In genomic region chr14:51880810-51881580, GRCh38 we compare ENCODE assay signal across 12 cellular contexts. TPM values are rescaled to one million over a fixed set of nuclear protein-coding genes. Genes with fewer than 3 reads are reported as not detected.
DNase-seq lines count a peak whose midpoint lies in the region; ATAC-seq, FAIRE-seq and TF ChIP-seq lines count a peak whose summit lies in the region.
"Had no signal": no experiment of that assay in that cellular context is flagged by ENCODE, and none has a peak within 500 bp of the region (broad histone marks: within the 10 kb centered on the region; RNA-seq: fewer than 3 reads in every experiment).

No MANE protein-coding gene starts in this region.

- DNase-seq in CD4-positive, alpha-beta T cell = no peak
- DNase-seq in GM19239 (ENCODE audit: insufficient read length, low spot score) (no peak), fibroblast of peridontal ligament (ENCODE audit: extremely low read depth) (peak; percentile 82), NOMO-1 (lab: John Stamatoyannopoulos, UW; ENCODE audit: unreplicated experiment in 2 of 2) (no peak), NCI-H2171 treated with DMSO at 0.1 percent for 48 hours (lab: John Stamatoyannopoulos, UW) (no peak), NCI-H82 (lab: John Stamatoyannopoulos, UW) (no peak), mammary epithelial cell (no peak)
- DNase-seq: caudate nucleus, KBM-7 had no signal

- H3K27me3 ChIP-seq in CD4-positive, alpha-beta T cell (ENCODE audit: control insufficient read depth, insufficient read depth, low read length) = no peaks in the 10 kb centered on the region
- H3K27me3 ChIP-seq in mammary epithelial cell (ENCODE audit: insufficient read depth, low read length) = no peaks in the 10 kb centered on the region

- H3K9me3 Mint-ChIP-seq in CD4-positive, alpha-beta T cell = no peaks in the 10 kb centered on the region

- H3K4me2 ChIP-seq in mammary epithelial cell (ENCODE audit: insufficient read depth, low read depth, low read length) = no peak overlapping the region

- H3K36me3 ChIP-seq in mammary epithelial cell (ENCODE audit: insufficient read depth, low read length) = no peaks in the 10 kb centered on the region

- no peaks in the 10 kb centered on the region for H3K79me2 ChIP-seq in mammary epithelial cell (ENCODE audit: insufficient read depth, low read length)

- dilution Hi-C loops in mammary epithelial cell (cut with HindIII; ENCODE audit: low sequenced_read_pairs) = no loop called here

- H3K27me3 Mint-ChIP-seq in CD4-positive, alpha-beta T cell = no peaks in the 10 kb centered on the region

- H3K9ac ChIP-seq in mammary epithelial cell (ENCODE audit: insufficient read depth, low read length) = no peak overlapping the region

- H3K4me3 Mint-ChIP-seq in CD4-positive, alpha-beta T cell = no peak overlapping the region

- no peaks in the 10 kb centered on the region for H3K4me1 ChIP-seq in mammary epithelial cell (ENCODE audit: insufficient read depth, low read length)

- no peak for ATAC-seq in CD4-positive, alpha-beta T cell (ENCODE audit: poor library complexity)
- peak; percentile 41 for ATAC-seq in HG03103 (IDR thresholded peaks at IDR 0.05; ENCODE audit: low read depth, unreplicated experiment)

- H3K27ac Mint-ChIP-seq in CD4-positive, alpha-beta T cell = peak overlapping the region; percentile 57

- POLR2A ChIA-PET in CD4-positive, alpha-beta T cell (lab: Charles Lee) = interaction anchor here (0.9 to 2.1 kb wide), 5 partner anchors 9 to 33 kb away, joined by 3 to 21 read pairs (median 4); partner anchors contain the start of gene GNG2

- BruUV-seq in mammary epithelial cell (replicated peaks; lab: Mats Ljungman, UMichigan) = no TSS peak

- no peak overlapping the region for H2AFZ ChIP-seq in mammary epithelial cell (ENCODE audit: low read depth, low read length)

- in situ Hi-C loops in mammary epithelial cell (cut with MboI; ENCODE audit: low sequenced_read_pairs in 2 of 2) = no loop called here

- 63% methylated on average over 5 of the region's 7 CpGs for WGBS in mammary epithelial cell (ENCODE audit: low coverage, missing lambda C conversion rate)

- no peak for TF ChIP-seq CTCF in CD4-positive, alpha-beta T cell (IDR thresholded peaks at IDR 0.05)
- no peak for TF ChIP-seq CTCF in mammary epithelial cell (conservative IDR thresholded peaks at IDR 0.05 in 1 of 2, IDR thresholded peaks at IDR 0.05 in 1 of 2; ENCODE audit: extremely low read depth in 1 of 2, insufficient read depth in 1 of 2, low read depth in 1 of 2, low read length in 2 of 2)

- no peaks in the 10 kb centered on the region for H3K9me3 ChIP-seq in CD4-positive, alpha-beta T cell (ENCODE audit: control insufficient read depth, low read length)
- H3K9me3 ChIP-seq in mammary epithelial cell (replicated peaks; ENCODE audit: insufficient read depth, low read length) = no peaks in the 10 kb centered on the region

- peak; percentile 91 for FAIRE-seq in GM19239 (lab: Jason Lieb, UNC)

- H3K36me3 Mint-ChIP-seq in CD4-positive, alpha-beta T cell (ENCODE audit: low read depth) = peaks cover 69% of the 10 kb centered on the region

- CTCF ChIA-PET in CD4-positive, alpha-beta T cell (lab: Charles Lee) = interaction anchor here (0.6 to 1.2 kb wide), 5 partner anchors 9 to 73 kb away, joined by 3 to 4 read pairs (median 3); no protein-coding TSS in a partner anchor
- CTCF ChIA-PET in mammary epithelial cell (lab: Charles Lee; ENCODE audit: low non-redundant PET) = no interaction called here

- no peak overlapping the region for H3K4me3 ChIP-seq in mammary epithelial cell (replicated peaks in 1 of 3; ENCODE audit: insufficient read depth in 1 of 3, low read depth in 2 of 3, low read length in 3 of 3)
- H3K4me3 ChIP-seq: lung had no signal

- intact Hi-C loops in CD4-positive, alpha-beta T cell (cut with DNase I, micrococcal nuclease) = no loop called here
- intact Hi-C loops in mammary epithelial cell (cut with micrococcal nuclease) = no loop called here

- no peaks in the 10 kb centered on the region for H4K20me1 ChIP-seq in mammary epithelial cell (ENCODE audit: insufficient read depth, low read length)

- peaks cover 92% of the 10 kb centered on the region for H3K4me1 Mint-ChIP-seq in CD4-positive, alpha-beta T cell (ENCODE audit: low read depth)

- no peak overlapping the region for H3K27ac ChIP-seq in CD4-positive, alpha-beta T cell (ENCODE audit: low read depth, low read length)
- H3K27ac ChIP-seq in mammary epithelial cell (ENCODE audit: insufficient read depth, low read depth, low read length) = no peak overlapping the region

RNA-seq across cellular contexts. Expression of gene GNG2, which starts 20.6 kb away (rescaled TPM):
- total RNA-seq in CD4-positive, alpha-beta T cell = 100 to 1,000 TPM; 138 to 139 TPM
- 1 to 10 TPM; 2.7 to 6.8 TPM for total RNA-seq in mammary epithelial cell
- polyA plus RNA-seq in mammary epithelial cell = 1.0 TPM
- polyA minus RNA-seq in mammary epithelial cell = not detected
- total RNA-seq: G401 had no signal

Comparison
In these comparisons a context has a peak if more than half of its experiments do, and no peak if none do; other contexts are left out.
1. RNA of gene GNG2, which starts 20.6 kb away (total RNA-seq): 138 to 139 TPM in CD4-positive, alpha-beta T cell; 2.7 to 6.8 TPM in mammary epithelial cell; every median in the first group is over 10 times any median in the second.